ENCODE assay signal across 1 cellular context in the genomic region with DNA sequence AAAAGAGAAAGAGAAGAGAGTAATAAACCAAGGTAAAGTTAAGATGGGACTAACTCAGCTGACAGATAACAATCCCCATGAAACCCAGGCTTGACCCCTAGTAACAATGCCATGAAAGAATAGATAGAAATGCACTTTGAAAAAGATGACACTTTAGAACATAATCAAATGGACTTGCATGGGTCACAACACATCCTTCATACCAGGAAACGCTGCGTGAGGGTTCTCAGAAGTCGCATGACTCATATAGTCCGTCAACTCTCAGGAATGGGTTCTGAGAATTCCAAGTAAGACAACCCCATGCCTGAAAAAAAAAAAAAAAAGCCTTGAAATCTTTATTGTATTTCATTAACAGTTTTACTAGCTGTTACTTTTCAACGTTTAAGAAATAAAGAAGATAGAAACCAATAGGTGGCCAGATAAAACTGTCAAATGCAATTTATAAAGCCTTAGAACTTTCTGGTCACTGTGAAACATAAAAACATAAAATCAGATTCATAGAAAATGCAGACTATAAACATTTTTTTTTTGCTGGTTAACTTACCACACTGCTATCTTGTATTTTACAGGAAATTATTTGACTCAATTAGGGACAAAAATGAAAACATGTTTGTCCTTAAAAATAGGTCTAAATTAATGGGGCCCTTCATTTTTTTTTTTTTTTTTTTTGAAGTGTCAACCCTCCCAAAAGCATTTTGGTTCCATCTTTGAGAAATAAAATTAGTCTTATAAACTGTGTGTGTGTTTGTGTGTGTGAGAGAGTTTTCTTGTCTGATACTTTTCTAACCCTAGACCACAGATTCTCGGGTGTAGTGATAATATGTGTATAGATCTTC.
TF ChIP-seq lines count a peak whose summit lies in the region.

No MANE protein-coding gene starts in this region.

TF ChIP-seq in WTC11, 78 proteins besides CTCF, POLR2A, EP300 and RAD21 (continued from another document):
- TF ChIP-seq, protein P1, sequence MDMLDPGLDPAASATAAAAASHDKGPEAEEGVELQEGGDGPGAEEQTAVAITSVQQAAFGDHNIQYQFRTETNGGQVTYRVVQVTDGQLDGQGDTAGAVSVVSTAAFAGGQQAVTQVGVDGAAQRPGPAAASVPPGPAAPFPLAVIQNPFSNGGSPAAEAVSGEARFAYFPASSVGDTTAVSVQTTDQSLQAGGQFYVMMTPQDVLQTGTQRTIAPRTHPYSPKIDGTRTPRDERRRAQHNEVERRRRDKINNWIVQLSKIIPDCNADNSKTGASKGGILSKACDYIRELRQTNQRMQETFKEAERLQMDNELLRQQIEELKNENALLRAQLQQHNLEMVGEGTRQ (CRISPR knock-in tag; IDR thresholded peaks at IDR 0.05), result no peak
- TF ChIP-seq, protein P2, sequence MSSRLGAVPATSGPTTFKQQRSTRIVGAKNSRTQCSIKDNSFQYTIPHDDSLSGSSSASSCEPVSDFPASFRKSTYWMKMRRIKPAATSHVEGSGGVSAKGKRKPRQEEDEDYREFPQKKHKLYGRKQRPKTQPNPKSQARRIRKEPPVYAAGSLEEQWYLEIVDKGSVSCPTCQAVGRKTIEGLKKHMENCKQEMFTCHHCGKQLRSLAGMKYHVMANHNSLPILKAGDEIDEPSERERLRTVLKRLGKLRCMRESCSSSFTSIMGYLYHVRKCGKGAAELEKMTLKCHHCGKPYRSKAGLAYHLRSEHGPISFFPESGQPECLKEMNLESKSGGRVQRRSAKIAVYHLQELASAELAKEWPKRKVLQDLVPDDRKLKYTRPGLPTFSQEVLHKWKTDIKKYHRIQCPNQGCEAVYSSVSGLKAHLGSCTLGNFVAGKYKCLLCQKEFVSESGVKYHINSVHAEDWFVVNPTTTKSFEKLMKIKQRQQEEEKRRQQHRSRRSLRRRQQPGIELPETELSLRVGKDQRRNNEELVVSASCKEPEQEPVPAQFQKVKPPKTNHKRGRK (CRISPR knock-in tag; IDR thresholded peaks at IDR 0.05; ENCODE audit: borderline replicate concordance), result no peak
- TF ChIP-seq RELA (CRISPR knock-in tag; IDR thresholded peaks at IDR 0.05; ENCODE audit: borderline replicate concordance), result no peak
- TF ChIP-seq MXD4 (CRISPR knock-in tag; IDR thresholded peaks at IDR 0.05; ENCODE audit: borderline replicate concordance), result no peak
- no peak for TF ChIP-seq ZNF263 (CRISPR knock-in tag; IDR thresholded peaks at IDR 0.05; ENCODE audit: low read depth)
- no peak for TF ChIP-seq ELF4 (CRISPR knock-in tag; IDR thresholded peaks at IDR 0.05; ENCODE audit: low read depth)
- no peak for TF ChIP-seq ZNF671 (CRISPR knock-in tag; IDR thresholded peaks at IDR 0.05)
